8 cellular contexts compared by ENCODE assay signal in genomic region chr19:57888494-57889231, GRCh38. TPM values are rescaled to one million over a fixed set of nuclear protein-coding genes. Genes with fewer than 3 reads are reported as not detected.
DNase-seq lines count a peak whose midpoint lies in the region; ATAC-seq and TF ChIP-seq lines count a peak whose summit lies in the region.

Gene ZNF814 (minus strand): TSS chr19:57889037. CDS start chr19:57888802, 235 bp downstream.

- peak within 1 kb of the TSS; percentile 95 for H3K4me3 ChIP-seq in ACC112 (ENCODE audit: low read depth, low read length)
- H3K4me3 ChIP-seq in LNCaP clone FGC (ENCODE audit: low read depth, low read length): peak within 1 kb of the TSS; percentile 99
- peak within 1 kb of the TSS; percentile 34 for H3K4me3 ChIP-seq in colonic mucosa

- ATAC-seq in GM19328 (IDR thresholded peaks at IDR 0.05; ENCODE audit: unreplicated experiment) (peak; percentile 73), left colon (peak; percentile 84), HG02981 (IDR thresholded peaks at IDR 0.05; ENCODE audit: unreplicated experiment) (no peak)

- peak within 1 kb of the TSS; percentile 87 for H2AFZ ChIP-seq in ACC112 (ENCODE audit: low read length, unreplicated experiment)

- H3K27ac Mint-ChIP-seq in activated CD4-positive, alpha-beta T cell treated with anti-CD3 and anti-CD28 coated beads, Interleukin-2, amount 10 ng/mL, durations not matched to agents 24 days and 14 days: peak within 1 kb of the TSS; percentile 84

- intact Hi-C loops in activated CD4-positive, alpha-beta T cell treated with anti-CD3 and anti-CD28 coated beads, Interleukin-2, amount 10 ng/mL, durations not matched to agents 24 days and 14 days (cut with micrococcal nuclease): no loop called here
- intact Hi-C loops in colonic mucosa (cut with DNase I): no loop called here
- intact Hi-C loops in left colon (cut with DNase I, micrococcal nuclease): no loop called here

- H3K9me3 Mint-ChIP-seq in activated CD4-positive, alpha-beta T cell treated with anti-CD3 and anti-CD28 coated beads, Interleukin-2, amount 10 ng/mL, durations not matched to agents 24 days and 14 days: peaks cover 36% of the 10 kb centered on the region

- peaks cover 36% of the 10 kb centered on the region for H3K79me2 ChIP-seq in ACC112 (ENCODE audit: control insufficient read depth, insufficient read depth, low read length, unreplicated experiment)

- H3K27ac ChIP-seq in ACC112 (ENCODE audit: low read depth, low read length) (peak within 1 kb of the TSS; percentile 41; the same call in 1 of the 2 replicates), colonic mucosa (no peak within 1 kb of the TSS)

- DNase-seq in LNCaP clone FGC (ENCODE audit: low read depth) (peak; percentile 82), colonic mucosa (peak; percentile 90), left colon (peak; percentile 83 to 90)
- peak; percentile 91 for DNase-seq in activated CD4-positive, alpha-beta T cell treated with anti-CD3 and anti-CD28 coated beads, Interleukin-2, amount 10 ng/mL, durations not matched to agents 24 days and 14 days
- DNase-seq in stimulated activated CD4-positive, alpha-beta T cell treated with anti-CD3 and anti-CD28 coated beads, Interleukin-1b, Interleukin-23, amount 100 ng/mL, for 1 hour (ENCODE audit: low read depth in 2 of 2): peak; percentile 52 to 70

- peak within 1 kb of the TSS; percentile 48 to 83 for H3K9ac ChIP-seq in colonic mucosa (ENCODE audit: low read depth in 2 of 2, low read length in 2 of 2)

- H3K36me3 ChIP-seq in ACC112 (ENCODE audit: insufficient read depth, low read length) (peaks cover 9% of the 10 kb centered on the region; the same call in 1 of the 2 replicates), colonic mucosa (no peaks in the 10 kb centered on the region)

- H3K4me1 Mint-ChIP-seq in activated CD4-positive, alpha-beta T cell treated with anti-CD3 and anti-CD28 coated beads, Interleukin-2, amount 10 ng/mL, durations not matched to agents 24 days and 14 days: peaks cover 11% of the 10 kb centered on the region

- H3K4me1 ChIP-seq in ACC112 (ENCODE audit: control insufficient read depth, insufficient read depth, low read length, unreplicated experiment): no peaks in the 10 kb centered on the region
- H3K4me1 ChIP-seq in colonic mucosa: no peaks in the 10 kb centered on the region

- TF ChIP-seq CTCF in LNCaP clone FGC (IDR thresholded peaks at IDR 0.05; ENCODE audit: control insufficient read depth, extremely low read depth, insufficient read depth) (0 out of 2 replicates have a peak, but pooled peaks have one; percentile 19), colonic mucosa (IDR thresholded peaks at IDR 0.05) (no peak)

- no peaks in the 10 kb centered on the region for H3K27me3 Mint-ChIP-seq in activated CD4-positive, alpha-beta T cell treated with anti-CD3 and anti-CD28 coated beads, Interleukin-2, amount 10 ng/mL, durations not matched to agents 24 days and 14 days

- H3K27me3 ChIP-seq in ACC112 (ENCODE audit: insufficient read depth, low read length) (no peaks in the 10 kb centered on the region), colonic mucosa (no peaks in the 10 kb centered on the region)

- peaks cover 48% of the 10 kb centered on the region for H3K36me3 Mint-ChIP-seq in activated CD4-positive, alpha-beta T cell treated with anti-CD3 and anti-CD28 coated beads, Interleukin-2, amount 10 ng/mL, durations not matched to agents 24 days and 14 days (ENCODE audit: low read depth)

- no peaks in the 10 kb centered on the region for H3K9me3 ChIP-seq in colonic mucosa

- H3K4me3 Mint-ChIP-seq in activated CD4-positive, alpha-beta T cell treated with anti-CD3 and anti-CD28 coated beads, Interleukin-2, amount 10 ng/mL, durations not matched to agents 24 days and 14 days: peak within 1 kb of the TSS; percentile 89

RNA-seq across cellular contexts. Expression of gene ZNF814, which starts in this region (rescaled TPM):
- 17.5 and 17.7 TPM in 2 replicates for total RNA-seq in activated CD4-positive, alpha-beta T cell treated with anti-CD3 and anti-CD28 coated beads, Interleukin-2, amount 10 ng/mL, durations not matched to agents 24 days and 14 days
- total RNA-seq in colonic mucosa (10 to 100 TPM in 1 of 2 donors, 1 to 10 TPM in 1; 7.1 to 25.5 TPM), left colon (10 to 100 TPM; 14.6 to 15.4 TPM)

Comparison
In these comparisons a context has a peak if more than half of its experiments do, and no peak if none do; other contexts are left out.
1. H3K4me3 ChIP-seq: peak in every context shown above with its lines; median percentile 99 in LNCaP clone FGC; 95 in ACC112; 34 in colonic mucosa.